Comparison of ENCODE assay signal across 8 cellular contexts in the genomic region with DNA sequence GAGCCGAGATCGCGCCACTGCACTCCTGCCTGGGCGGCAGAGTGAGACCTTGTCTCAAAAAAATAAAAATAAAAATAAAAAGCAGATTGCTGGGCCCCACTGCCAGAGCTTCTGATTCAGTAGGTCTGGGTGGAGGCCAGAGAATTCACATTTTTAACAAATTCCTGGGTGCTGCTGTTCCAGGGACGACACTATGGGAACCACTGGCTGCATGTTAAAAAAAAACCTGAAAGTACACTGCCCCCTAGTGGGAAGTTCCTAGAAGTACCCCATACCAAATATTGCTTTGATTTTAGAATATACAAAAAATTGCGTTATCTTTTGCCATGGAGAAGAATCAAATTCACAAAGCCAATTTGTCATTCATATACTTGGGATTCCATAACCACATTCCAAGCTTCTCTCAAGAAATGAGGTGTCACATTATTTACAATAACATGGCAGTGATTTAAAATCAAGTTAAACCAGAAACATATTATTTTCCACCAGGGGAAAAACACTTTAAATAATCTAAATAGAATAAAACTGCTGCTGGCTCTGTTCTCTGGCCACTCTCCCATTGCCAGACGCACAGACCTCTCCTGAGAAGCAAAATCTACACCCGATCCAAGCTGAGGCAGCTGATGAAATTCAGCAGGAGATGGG. TPM values are rescaled to one million over a fixed set of nuclear protein-coding genes. Genes with fewer than 3 reads are reported as not detected.
DNase-seq lines count a peak whose midpoint lies in the region; ATAC-seq and TF ChIP-seq lines count a peak whose summit lies in the region.

No MANE protein-coding gene starts in this region.

- H3K27ac Mint-ChIP-seq in CD14-positive monocyte (no peak overlapping the region), GM23338 (no peak overlapping the region)

- WGBS in hepatocyte (ENCODE audit: low lambda C conversion rate, missing lambda C conversion rate): 63% methylated on average over 8 of the region's 8 CpGs
- 60 to 66% (median 62%) methylated on average over 8 of the region's 8 CpGs for WGBS in spleen, 5 donors

- H3K4me3 Mint-ChIP-seq in CD14-positive monocyte (no peak overlapping the region), GM23338 (no peak overlapping the region)

- no peaks in the 10 kb centered on the region for H4K20me1 ChIP-seq in GM23338 (replicated peaks; ENCODE audit: insufficient read depth)
- H4K20me1 ChIP-seq in hepatocyte (ENCODE audit: insufficient read depth, poor library complexity, severe bottlenecking): no peaks in the 10 kb centered on the region

- H3K9me2 ChIP-seq in GM23338 (ENCODE audit: insufficient read depth): peaks cover 3% of the 10 kb centered on the region; the same call in 1 of the 2 replicates
- no peaks in the 10 kb centered on the region for H3K9me2 ChIP-seq in hepatocyte (replicated peaks; ENCODE audit: insufficient read depth)

- H3K79me2 ChIP-seq in GM23338 (replicated peaks; ENCODE audit: insufficient read depth) (no peaks in the 10 kb centered on the region), hepatocyte (no peaks in the 10 kb centered on the region)

- H3K9me3 Mint-ChIP-seq in CD14-positive monocyte (no peaks in the 10 kb centered on the region), GM23338 (no peaks in the 10 kb centered on the region)

- no peaks in the 10 kb centered on the region for H3K36me3 Mint-ChIP-seq in CD14-positive monocyte
- H3K36me3 Mint-ChIP-seq in GM23338 (ENCODE audit: low read depth): no peaks in the 10 kb centered on the region

- no peak overlapping the region for H3K4me3 ChIP-seq in GM23338
- H3K4me3 ChIP-seq in astrocyte of the cerebellum (ENCODE audit: low read depth, low read length): no peak overlapping the region
- H3K4me3 ChIP-seq in hepatocyte: no peak overlapping the region
- no peak overlapping the region for H3K4me3 ChIP-seq in spleen

- no peaks in the 10 kb centered on the region for H3K27me3 ChIP-seq in GM23338 (ENCODE audit: insufficient read depth)
- no peaks in the 10 kb centered on the region for H3K27me3 ChIP-seq in hepatocyte
- H3K27me3 ChIP-seq in spleen (replicated peaks in 1 of 7): peaks cover 0 to 3% (median 0%) of the 10 kb centered on the region in 7 donors

- in situ Hi-C loops in astrocyte of the cerebellum (cut with HindIII; ENCODE audit: low sequenced_read_pairs): loop anchor here (25.0 kb wide), 2 partner anchors 268 to 543 kb away; a partner anchor contains a TSS

- H3K4me1 ChIP-seq in GM23338 (ENCODE audit: insufficient read depth): peaks cover 3% of the 10 kb centered on the region; the same call in 1 of the 2 replicates
- H3K4me1 ChIP-seq in hepatocyte (ENCODE audit: insufficient read depth): peaks cover 5% of the 10 kb centered on the region
- H3K4me1 ChIP-seq in spleen: peaks cover 0 to 6% (median 3%) of the 10 kb centered on the region in 6 donors

- H3K36me3 ChIP-seq in GM23338 (ENCODE audit: insufficient read depth) (no peaks in the 10 kb centered on the region), hepatocyte (replicated peaks; ENCODE audit: insufficient read depth, low read depth) (no peaks in the 10 kb centered on the region), spleen (no peaks in the 10 kb centered on the region)

- peak; percentile 64 for ATAC-seq in GM23338
- ATAC-seq in HG03342 (IDR thresholded peaks at IDR 0.05; ENCODE audit: unreplicated experiment): no peak

- H3K9me3 ChIP-seq in hepatocyte (ENCODE audit: low read depth): no peaks in the 10 kb centered on the region
- H3K9me3 ChIP-seq in spleen: no peaks in the 10 kb centered on the region

- no peak for TF ChIP-seq POLR2A in spleen (IDR thresholded peaks at IDR 0.05)

- DNase-seq in CD14-positive monocyte (ENCODE audit: low spot score) (no peak), GM23338 (ENCODE audit: low spot score) (peak; percentile 83), NCI-H345 (lab: John Stamatoyannopoulos, UW) (peak; percentile 59), astrocyte of the cerebellum (ENCODE audit: low read depth) (peak; percentile 40), hepatocyte (ENCODE audit: low spot score) (peak; percentile 72), spleen (no peak), GOT3 (lab: John Stamatoyannopoulos, UW) (no peak)

- intact Hi-C loops in CD14-positive monocyte (cut with micrococcal nuclease): loop anchor here (2.0 to 10.0 kb wide), 3 partner anchors 103 to 356 kb away; no protein-coding TSS in a partner anchor
- intact Hi-C loops in spleen (cut with DNase I; ENCODE audit: low total_unique reads): loop anchor here (5.0 kb wide), 1 partner anchor 358 kb away; no protein-coding TSS in a partner anchor

- TF ChIP-seq CTCF in CD14-positive monocyte (IDR thresholded peaks at IDR 0.05): peak; percentile 84
- peak; percentile 65 to 90 for TF ChIP-seq CTCF in GM23338 (conservative IDR thresholded peaks at IDR 0.05; ENCODE audit: low read depth in 2 of 2)
- peak; percentile 66 for TF ChIP-seq CTCF in astrocyte of the cerebellum (IDR thresholded peaks at IDR 0.05; ENCODE audit: low read depth, low read length, missing control alignments)
- peak; percentile 87 for TF ChIP-seq CTCF in hepatocyte (IDR thresholded peaks at IDR 0.05; ENCODE audit: poor library complexity)
- peak; percentile 45 to 84 (median 72) for TF ChIP-seq CTCF in spleen (IDR thresholded peaks at IDR 0.05 in 8 of 11, conservative IDR thresholded peaks at IDR 0.05 in 3 of 11)

- no peak overlapping the region for H3K4me2 ChIP-seq in GM23338
- no peak overlapping the region for H3K4me2 ChIP-seq in hepatocyte

- H3K4me1 Mint-ChIP-seq in CD14-positive monocyte: peaks cover 4% of the 10 kb centered on the region
- peaks cover 8% of the 10 kb centered on the region for H3K4me1 Mint-ChIP-seq in GM23338

- H3K27me3 Mint-ChIP-seq in CD14-positive monocyte (ENCODE audit: low read depth in 3 of 3) (peaks cover 2 to 6% (median 6%) of the 10 kb centered on the region in 3 donors), GM23338 (ENCODE audit: insufficient read depth, low read depth, poor library complexity) (peaks cover 4% of the 10 kb centered on the region)

- no peaks in the 10 kb centered on the region for H3F3A ChIP-seq in GM23338 (replicated peaks; ENCODE audit: low read depth)

- no peak overlapping the region for H3K27ac ChIP-seq in GM23338 (ENCODE audit: low read depth)
- no peak overlapping the region for H3K27ac ChIP-seq in hepatocyte
- H3K27ac ChIP-seq in spleen: no peak overlapping the region

- H2AFZ ChIP-seq in GM23338 (no peak overlapping the region), hepatocyte (no peak overlapping the region)

TF ChIP-seq in GM23338, 12 proteins besides CTCF, POLR2A, EP300 and RAD21 (continues in another document):
- TF ChIP-seq JUNB (IDR thresholded peaks at IDR 0.05; ENCODE audit: unreplicated experiment) (no peak), CREB1 (CRISPR knock-in tag; IDR thresholded peaks at IDR 0.05; ENCODE audit: low read depth) (no peak), NANOG (IDR thresholded peaks at IDR 0.05; ENCODE audit: borderline replicate concordance) (no peak), EZH2 (IDR thresholded peaks at IDR 0.05; ENCODE audit: low read depth, unreplicated experiment) (no peak), STAT1 (IDR thresholded peaks at IDR 0.05; ENCODE audit: unreplicated experiment) (no peak), EZH2phosphoT487 (IDR thresholded peaks at IDR 0.05; ENCODE audit: unreplicated experiment) (no peak), ZNF331 (CRISPR knock-in tag; IDR thresholded peaks at IDR 0.05; ENCODE audit: low read depth) (no peak), POLR2AphosphoS5 (IDR thresholded peaks at IDR 0.05; ENCODE audit: low read depth) (no peak)

RNA-seq across cellular contexts. Expression of a gene that starts 27.4 kb away (rescaled TPM):
- 10 to 100 TPM; 45.1 to 52.9 TPM for polyA plus RNA-seq in CD14-positive monocyte
- total RNA-seq in GM23338 (2014; rRNA removed; shearing (Covaris generic)): 22.9 and 24.6 TPM in 2 replicates
- 74.5 and 82.6 TPM in 2 replicates for polyA plus RNA-seq in GM23338 (2016; fragmentation: Nextera tagmentation; extraction: Ambion mirVana)
- 53.6 and 66.3 TPM in 2 replicates for total RNA-seq in hepatocyte
- 34.2 and 49.2 TPM in 2 replicates for polyA plus RNA-seq in hepatocyte
- total RNA-seq in spleen: 10 to 100 TPM; 38.1 to 69.3 (median 47.0) TPM
- polyA plus RNA-seq in spleen: 10 to 100 TPM; 80.5 to 98.3 (median 93.2) TPM

RNA-seq across cellular contexts. Expression of a gene that starts 42.3 kb away (rescaled TPM):
- polyA plus RNA-seq in CD14-positive monocyte: 10 to 100 TPM; 23.6 to 30.2 TPM
- 91.4 and 107 TPM in 2 replicates for total RNA-seq in GM23338 (2014; rRNA removed; shearing (Covaris generic))
- polyA plus RNA-seq in GM23338 (2016; fragmentation: Nextera tagmentation; extraction: Ambion mirVana): 77.0 and 93.7 TPM in 2 replicates
- total RNA-seq in hepatocyte: 90.4 and 153 TPM in 2 replicates
- 160 and 236 TPM in 2 replicates for polyA plus RNA-seq in hepatocyte
- 100 to 1,000 TPM; 159 to 394 (median 208) TPM for total RNA-seq in spleen
- 100 to 1,000 TPM; 180 to 249 (median 247) TPM for polyA plus RNA-seq in spleen

Comparison
In these comparisons a context has a peak if more than half of its experiments do, and no peak if none do; other contexts are left out.
1. DNase-seq: peak in GM23338 (single experiment), NCI-H345 (single experiment), astrocyte of the cerebellum (single experiment) and hepatocyte (single experiment); none in CD14-positive monocyte (single experiment), spleen (single experiment) and GOT3 (single experiment).
2. Peak in every context shown above with its lines, with median percentiles within 50 percentile points of each other: CTCF ChIP-seq.